In genomic region chr4:53014881-53015280, GRCh38 we compare ENCODE assay signal across 13 cellular contexts.
DNase-seq lines count a peak whose midpoint lies in the region; TF ChIP-seq lines count a peak whose summit lies in the region.
"Had no signal": no experiment of that assay in that cellular context is flagged by ENCODE, and none has a peak within 500 bp of the region (broad histone marks: within the 10 kb centered on the region; RNA-seq: fewer than 3 reads in every experiment).

No MANE protein-coding gene starts in this region.

- H3K4me3 ChIP-seq in AG10803 (ENCODE audit: low read length) = no peak overlapping the region
- H3K4me3 ChIP-seq in Loucy (ENCODE audit: low read length, poor library complexity, severe bottlenecking) = no peak overlapping the region
- H3K4me3 ChIP-seq in fibroblast of villous mesenchyme (ENCODE audit: low read depth, low read length) = no peak overlapping the region
- no peak overlapping the region for H3K4me3 ChIP-seq in parathyroid adenoma (ENCODE audit: low read depth, low read length)
- no peak overlapping the region for H3K4me3 ChIP-seq in MM.1S (ENCODE audit: low read length)

- no peaks in the 10 kb centered on the region for H3K36me3 ChIP-seq in Loucy (ENCODE audit: insufficient read depth, low read length)
- no peaks in the 10 kb centered on the region for H3K36me3 ChIP-seq in parathyroid adenoma (ENCODE audit: control insufficient read depth, insufficient read depth, low read length)
- no peaks in the 10 kb centered on the region for H3K36me3 ChIP-seq in MM.1S (replicated peaks; ENCODE audit: insufficient read depth, low read length)

- in situ Hi-C loops in ACHN (cut with HindIII; ENCODE audit: low pct_ligation_motif_present, low pct_unique_long_range_greater_than_20kb, low sequenced_read_pairs) = no loop called here

- H3K9me2 ChIP-seq in Loucy (replicated peaks; ENCODE audit: low read depth, low read length) (no peaks in the 10 kb centered on the region), MM.1S (replicated peaks; ENCODE audit: insufficient read depth, low read length) (no peaks in the 10 kb centered on the region)

- H4K20me1 ChIP-seq in Loucy (ENCODE audit: insufficient read depth, low read length, poor library complexity, severe bottlenecking) = no peaks in the 10 kb centered on the region
- no peaks in the 10 kb centered on the region for H4K20me1 ChIP-seq in MM.1S (ENCODE audit: insufficient read depth, low read length)

- H3K27ac ChIP-seq in parathyroid adenoma (peak overlapping the region; percentile 15), MM.1S (ENCODE audit: low read length) (no peak overlapping the region)
- H3K27ac ChIP-seq: RWPE1 had no signal

- H3K27me3 ChIP-seq in Loucy (ENCODE audit: insufficient read depth, low read length, poor library complexity, severe bottlenecking) (no peaks in the 10 kb centered on the region), parathyroid adenoma (ENCODE audit: control insufficient read depth, insufficient read depth, low read length) (no peaks in the 10 kb centered on the region), MM.1S (replicated peaks; ENCODE audit: insufficient read depth, low read length) (no peaks in the 10 kb centered on the region)

- H3F3A ChIP-seq in Loucy (ENCODE audit: low read depth) = 0 out of 2 replicates have a peak, but pooled peaks cover 3% of the 10 kb centered on the region
- H3F3A ChIP-seq in MM.1S (ENCODE audit: insufficient read depth, low read length) = no peaks in the 10 kb centered on the region

- no peaks in the 10 kb centered on the region for H3K9me3 ChIP-seq in Loucy (ENCODE audit: insufficient read depth, low read depth, low read length)
- no peaks in the 10 kb centered on the region for H3K9me3 ChIP-seq in parathyroid adenoma (ENCODE audit: control insufficient read depth, low read length)
- no peaks in the 10 kb centered on the region for H3K9me3 ChIP-seq in MM.1S (replicated peaks; ENCODE audit: insufficient read depth, low read length)
- H3K9me3 ChIP-seq: Caco-2 had no signal

- H3K9ac ChIP-seq in Loucy (ENCODE audit: low read depth, low read length, poor library complexity, severe bottlenecking) (no peak overlapping the region), parathyroid adenoma (no peak overlapping the region), MM.1S (ENCODE audit: low read length) (no peak overlapping the region)

- H3K4me2 ChIP-seq in Loucy (ENCODE audit: low read depth, low read length, poor library complexity, severe bottlenecking) (no peak overlapping the region), parathyroid adenoma (ENCODE audit: low read length) (peak overlapping the region; percentile 3), MM.1S (ENCODE audit: low read depth, low read length) (no peak overlapping the region)

- no peak for TF ChIP-seq CTCF in AG10803 (conservative IDR thresholded peaks at IDR 0.05; ENCODE audit: low read length)
- TF ChIP-seq CTCF in Loucy (conservative IDR thresholded peaks at IDR 0.05; ENCODE audit: low read length) = no peak
- TF ChIP-seq CTCF in fibroblast of villous mesenchyme (IDR thresholded peaks at IDR 0.05; ENCODE audit: insufficient read depth, low read depth, low read length) = no peak
- no peak for TF ChIP-seq CTCF in parathyroid adenoma (IDR thresholded peaks at IDR 0.05)
- TF ChIP-seq CTCF in MM.1S (IDR thresholded peaks at IDR 0.05; ENCODE audit: low read length) = no peak

- peaks cover 48% of the 10 kb centered on the region for H3K4me1 ChIP-seq in Loucy (ENCODE audit: insufficient read depth, low read length, poor library complexity, severe bottlenecking)
- no peaks in the 10 kb centered on the region for H3K4me1 ChIP-seq in parathyroid adenoma
- no peaks in the 10 kb centered on the region for H3K4me1 ChIP-seq in MM.1S (ENCODE audit: low read length)

- H2AFZ ChIP-seq in Loucy (ENCODE audit: low read length) = 0 out of 2 replicates have a peak overlapping the region, but pooled peaks have one; percentile 3
- no peak overlapping the region for H2AFZ ChIP-seq in parathyroid adenoma
- no peak overlapping the region for H2AFZ ChIP-seq in MM.1S (ENCODE audit: low read length)

- H3K79me2 ChIP-seq in Loucy (ENCODE audit: insufficient read depth, low read length) = no peaks in the 10 kb centered on the region
- no peaks in the 10 kb centered on the region for H3K79me2 ChIP-seq in parathyroid adenoma
- no peaks in the 10 kb centered on the region for H3K79me2 ChIP-seq in MM.1S (ENCODE audit: low read length)

- DNase-seq in AG10803 (ENCODE audit: low read depth) = peak; percentile 53
- DNase-seq in fibroblast of villous mesenchyme (ENCODE audit: low read depth) = peak; percentile 45
- DNase-seq in ecto neural progenitor cell (ENCODE audit: low spot score) = no peak
- no peak for DNase-seq in ACHN
- no peak for DNase-seq in MM.1S
- DNase-seq: CD4-positive, alpha-beta T cell; KG1; NCI-H1436 treated with DMSO at 0.1 percent for 48 hours; SIG-M5 had no signal

Comparison
In these comparisons a context has a peak if more than half of its experiments do, and no peak if none do; other contexts are left out.
1. DNase-seq: peak in AG10803 (single experiment) and fibroblast of villous mesenchyme (single experiment); none in ecto neural progenitor cell (single experiment), ACHN (single experiment) and MM.1S (single experiment).